Comparison of ENCODE assay signal across 23 cellular contexts in genomic region chr17:78991017-78991783, GRCh38. TPM values are rescaled to one million over a fixed set of nuclear protein-coding genes. Genes with fewer than 3 reads are reported as not detected.
A peak's percentile ranks its signal among the peaks of the same experiment; 100 is the strongest.
DNase-seq lines count a peak whose midpoint lies in the region; ATAC-seq and TF ChIP-seq lines count a peak whose summit lies in the region.
"Had no signal": no experiment of that assay in that cellular context is flagged by ENCODE, and none has a peak within 500 bp of the region (broad histone marks: within the 10 kb centered on the region; RNA-seq: fewer than 3 reads in every experiment).

No MANE protein-coding gene starts in this region.

- no peak overlapping the region for H3K9ac ChIP-seq in mammary epithelial cell (ENCODE audit: insufficient read depth, low read length)

- in situ Hi-C loops in mammary epithelial cell (cut with MboI; ENCODE audit: low sequenced_read_pairs in 2 of 2): no loop called here

- CTCF ChIA-PET in mammary epithelial cell (lab: Charles Lee; ENCODE audit: low non-redundant PET): no interaction called here

- H2AFZ ChIP-seq in mammary epithelial cell (ENCODE audit: low read depth, low read length): no peak overlapping the region

- dilution Hi-C loops in mammary epithelial cell (cut with HindIII; ENCODE audit: low sequenced_read_pairs): no loop called here

- peak; percentile 6 for DNase-seq in BE2C
- peak; percentile 19 for DNase-seq in RWPE2 (ENCODE audit: low spot score)
- peak; percentile 3 to 21 for DNase-seq in left colon
- DNase-seq in sciatic nerve (ENCODE audit: low spot score): peak; percentile 53
- no peak for DNase-seq in cerebellum (ENCODE audit: low spot score)
- no peak for DNase-seq in DMS153 treated with DMSO at 0.1 percent for 48 hours (lab: John Stamatoyannopoulos, UW; ENCODE audit: unreplicated experiment)
- DNase-seq in mammary epithelial cell: no peak
- DNase-seq in A172 (ENCODE audit: low spot score): no peak
- DNase-seq: ACHN; activated CD4-positive, alpha-beta memory T cell treated with anti-CD3 and anti-CD28 coated beads for 36 hours; activated CD4-positive, CD25-positive, alpha-beta regulatory T cell treated with anti-CD3 and anti-CD28 coated beads, Interleukin-2, amount 50 U/mL, for 72 hours; activated naive CD4-positive, alpha-beta T cell treated with anti-CD3 and anti-CD28 coated beads for 36 hours; activated T-cell treated with anti-CD3 and anti-CD28 coated beads, Interleukin-2, amount 50 U/mL, for 72 hours; effector CD4-positive, alpha-beta T cell; glutamatergic neuron; natural killer cell; NCI-H1694; NCI-H446 treated with DMSO at 0.1 percent for 48 hours; occipital lobe; retina; stimulated activated CD4-positive, alpha-beta T cell treated with anti-CD3 and anti-CD28 coated beads, Interleukin-2, amount 100 ng/mL, for 48 hours had no signal

- BruUV-seq in mammary epithelial cell (replicated peaks; lab: Mats Ljungman, UMichigan): no TSS peak

- H3K4me2 ChIP-seq in mammary epithelial cell (ENCODE audit: insufficient read depth, low read depth, low read length): no peak overlapping the region

- peaks cover 37% of the 10 kb centered on the region for H3K79me2 ChIP-seq in mammary epithelial cell (ENCODE audit: insufficient read depth, low read length)

- intact Hi-C loops in left colon (cut with DNase I, micrococcal nuclease) (no loop called here), sciatic nerve (cut with DNase I) (no loop called here), mammary epithelial cell (cut with micrococcal nuclease) (no loop called here)

- H3K27ac ChIP-seq in RWPE2 (ENCODE audit: poor library complexity, severe bottlenecking) (no peak overlapping the region), mammary epithelial cell (ENCODE audit: insufficient read depth, low read depth, low read length) (no peak overlapping the region)
- H3K27ac ChIP-seq: left lung, tibial nerve had no signal

- no peaks in the 10 kb centered on the region for H4K20me1 ChIP-seq in mammary epithelial cell (ENCODE audit: insufficient read depth, low read length)

- H3K9me3 ChIP-seq in BE2C (no peaks in the 10 kb centered on the region; the same call in 1 of the 2 replicates), RWPE2 (ENCODE audit: severe bottlenecking) (no peaks in the 10 kb centered on the region), mammary epithelial cell (replicated peaks; ENCODE audit: insufficient read depth, low read length) (no peaks in the 10 kb centered on the region)
- H3K9me3 ChIP-seq: left lung, tibial nerve had no signal

- WGBS in mammary epithelial cell (ENCODE audit: low coverage, missing lambda C conversion rate): 97% methylated on average over 33 of the region's 33 CpGs

- H3K36me3 ChIP-seq in BE2C (peaks cover 21% of the 10 kb centered on the region), RWPE2 (ENCODE audit: low read depth) (peaks cover 57% of the 10 kb centered on the region), mammary epithelial cell (ENCODE audit: insufficient read depth, low read length) (peaks cover 10% of the 10 kb centered on the region)

- H3K4me1 ChIP-seq in BE2C (peaks cover 13% of the 10 kb centered on the region), RWPE2 (ENCODE audit: insufficient read depth, poor library complexity, severe bottlenecking) (peaks cover 21% of the 10 kb centered on the region), mammary epithelial cell (ENCODE audit: insufficient read depth, low read length) (peaks cover 13% of the 10 kb centered on the region)

- H3K27me3 ChIP-seq in BE2C: no peaks in the 10 kb centered on the region
- H3K27me3 ChIP-seq in RWPE2 (ENCODE audit: insufficient read depth, poor library complexity, severe bottlenecking): no peaks in the 10 kb centered on the region
- no peaks in the 10 kb centered on the region for H3K27me3 ChIP-seq in mammary epithelial cell (ENCODE audit: insufficient read depth, low read length)
- H3K27me3 ChIP-seq: left lung, tibial nerve had no signal

- ATAC-seq in RWPE2 (ENCODE audit: low read depth) (no peak), left colon (no peak), sciatic nerve (no peak)
- ATAC-seq: activated T-cell treated with anti-CD3 and anti-CD28 coated beads, Interleukin-2, amount 50 U/mL, for 72 hours; left lung; natural killer cell had no signal

- H3K4me3 ChIP-seq in BE2C (ENCODE audit: low read depth, low read length): no peak overlapping the region
- H3K4me3 ChIP-seq in RWPE2 (ENCODE audit: severe bottlenecking): no peak overlapping the region
- H3K4me3 ChIP-seq in mammary epithelial cell (replicated peaks in 1 of 3; ENCODE audit: insufficient read depth in 1 of 3, low read depth in 2 of 3, low read length in 3 of 3): no peak overlapping the region
- H3K4me3 ChIP-seq: left lung, tibial nerve had no signal

- no peak for TF ChIP-seq CTCF in BE2C (IDR thresholded peaks at IDR 0.05; ENCODE audit: low read depth, low read length)
- TF ChIP-seq CTCF in RWPE2 (IDR thresholded peaks at IDR 0.05; ENCODE audit: poor library complexity, severe bottlenecking): no peak
- no peak for TF ChIP-seq CTCF in mammary epithelial cell (conservative IDR thresholded peaks at IDR 0.05 in 1 of 2, IDR thresholded peaks at IDR 0.05 in 1 of 2; ENCODE audit: extremely low read depth in 1 of 2, insufficient read depth in 1 of 2, low read depth in 1 of 2, low read length in 2 of 2)

RNA-seq across cellular contexts. Expression of gene LGALS3BP, which starts 11.5 kb away (rescaled TPM):
- polyA plus RNA-seq in BE2C (2012; ENCODE audit: insufficient read depth, insufficient read length, low read depth): 544 TPM
- total RNA-seq in left colon: 100 to 1,000 TPM; 687 to 857 TPM
- 147 TPM for total RNA-seq in sciatic nerve
- 44.1 TPM for total RNA-seq in cerebellum
- 100 to 1,000 TPM; 173 to 221 TPM for total RNA-seq in mammary epithelial cell
- polyA plus RNA-seq in mammary epithelial cell: 109 TPM
- polyA minus RNA-seq in mammary epithelial cell: 167 TPM
- total RNA-seq in A172 (2014; rRNA removed; shearing (Covaris generic)): 352 and 514 TPM in 2 replicates

RNA-seq across cellular contexts. Expression of gene CANT1, which starts 18.4 kb away (rescaled TPM):
- polyA plus RNA-seq in BE2C (2012; ENCODE audit: insufficient read depth, insufficient read length, low read depth): 99.6 TPM
- total RNA-seq in left colon (100 to 1,000 TPM; 302 to 322 TPM), sciatic nerve (28.9 TPM), cerebellum (17.7 TPM), mammary epithelial cell (10 to 100 TPM; 54.5 to 86.5 TPM)
- 61.6 TPM for polyA plus RNA-seq in mammary epithelial cell
- polyA minus RNA-seq in mammary epithelial cell: 59.7 TPM
- total RNA-seq in A172 (2014; rRNA removed; shearing (Covaris generic)): 81.4 and 90.1 TPM in 2 replicates

RNA-seq across cellular contexts. Expression of gene C1QTNF1, which starts 32.8 kb away (rescaled TPM):
- 11.1 TPM for polyA plus RNA-seq in BE2C (2012; ENCODE audit: insufficient read depth, insufficient read length, low read depth)
- total RNA-seq in left colon (10 to 100 TPM; 14.6 to 16.7 TPM), sciatic nerve (22.6 TPM), cerebellum (0.73 TPM), mammary epithelial cell (10 to 100 TPM; 13.2 to 22.0 TPM)
- polyA plus RNA-seq in mammary epithelial cell: 10.4 TPM
- 10.4 TPM for polyA minus RNA-seq in mammary epithelial cell
- total RNA-seq in A172 (2014; rRNA removed; shearing (Covaris generic)): 6.5 and 11.8 TPM in 2 replicates

Comparison
In these comparisons a context has a peak if more than half of its experiments do, and no peak if none do; other contexts are left out.
1. DNase-seq: peak in BE2C (single experiment), RWPE2 (single experiment), left colon (2 of 2) and sciatic nerve (single experiment); none in cerebellum (single experiment), DMS153 treated with DMSO at 0.1 percent for 48 hours (single experiment), mammary epithelial cell (single experiment) and A172 (single experiment).